Comparison of ENCODE assay signal across 8 cellular contexts in the genomic region with DNA sequence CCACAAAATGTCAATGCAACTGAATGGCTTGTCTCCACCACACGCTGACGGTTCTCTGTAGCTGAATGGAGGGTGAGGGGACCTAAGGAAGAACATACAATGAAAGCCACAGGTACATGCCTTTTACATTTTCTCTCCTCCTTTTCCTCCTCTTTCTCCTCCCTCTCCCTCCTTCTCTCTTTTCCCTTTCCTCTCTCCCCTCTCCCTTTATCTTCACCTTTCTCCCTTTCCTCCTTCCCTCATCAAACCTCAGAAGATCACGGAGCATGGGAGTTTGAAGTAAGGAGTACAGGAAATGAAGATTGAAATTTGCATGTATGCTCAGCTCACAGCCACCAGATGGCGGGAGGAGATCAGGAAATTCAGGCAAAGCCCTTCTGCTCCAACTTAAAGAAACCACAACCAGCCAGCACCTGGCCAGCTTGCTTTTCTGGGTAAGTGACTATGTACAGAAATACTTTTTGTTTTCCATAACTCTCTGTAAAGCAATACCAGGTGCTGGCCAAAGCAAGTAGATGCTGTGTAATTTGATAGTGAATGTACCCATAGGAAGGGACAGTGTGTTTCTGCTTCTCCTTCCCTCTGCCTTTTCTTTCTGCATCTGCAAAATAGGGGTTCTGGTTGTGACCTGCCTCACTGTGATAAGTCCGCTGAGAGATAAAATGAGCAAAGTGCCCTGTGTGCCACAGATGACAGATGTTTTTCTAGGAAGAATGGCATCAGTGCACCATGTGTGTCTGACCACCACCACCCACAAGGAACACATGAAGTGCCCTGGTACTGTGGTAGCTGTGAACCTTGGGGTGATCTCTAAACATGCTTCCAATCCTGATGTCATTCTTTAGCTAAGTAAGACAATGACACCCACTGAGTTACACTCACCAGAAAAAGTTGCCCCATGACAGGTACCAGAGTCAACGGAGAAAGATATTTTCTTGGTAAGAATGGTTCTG. TPM values are rescaled to one million over a fixed set of nuclear protein-coding genes. Genes with fewer than 3 reads are reported as not detected.
A peak's percentile ranks its signal among the peaks of the same experiment; 100 is the strongest.
DNase-seq lines count a peak whose midpoint lies in the region; ATAC-seq, FAIRE-seq and TF ChIP-seq lines count a peak whose summit lies in the region.

No MANE protein-coding gene starts in this region.

- peaks cover 15% of the 10 kb centered on the region for H3K4me1 ChIP-seq in HepG2 (ENCODE audit: insufficient read depth, low read length)

- 0 out of 2 replicates have a peak, but pooled peaks cover 4% of the 10 kb centered on the region for H3K9me3 ChIP-seq in HepG2 (ENCODE audit: low read length)

- ATAC-seq in HG02642 (IDR thresholded peaks at IDR 0.05; ENCODE audit: poor library complexity, unreplicated experiment) = peak; percentile 77
- ATAC-seq in HepG2 = peak; percentile 84

- TF ChIP-seq RAD21 in HepG2 (CRISPR knock-in tag; IDR thresholded peaks at IDR 0.05) = peak; percentile 86

- H3K4me2 ChIP-seq in HepG2 (ENCODE audit: low read depth, low read length) = peak overlapping the region; percentile 33; the same call in 1 of the 2 replicates

- DNase-seq in Daoy (ENCODE audit: low read depth) (peak; percentile 74), NCI-H226 (peak; percentile 39), cerebellum (ENCODE audit: low spot score) (peak; percentile 78), HepG2 (ENCODE audit: low spot score) (peak; percentile 51), HPDE6-E6E7 (ENCODE audit: extremely low spot score) (no peak)
- DNase-seq in activated CD4-positive, CD25-positive, alpha-beta regulatory T cell (lab: John Stamatoyannopoulos, UW) = peak; percentile 37 to 49 (median 38)
- DNase-seq in stimulated activated CD4-positive, alpha-beta T cell treated with anti-CD3 and anti-CD28 coated beads, TNF-alpha, amount 100 ng/mL, for 4 hours (ENCODE audit: low read depth in 3 of 3) = peak; percentile 23 to 49 (median 43)

- H3K36me3 ChIP-seq in HepG2 (replicated peaks in 1 of 2; ENCODE audit: control insufficient read depth in 1 of 2, insufficient read depth in 2 of 2, low read length in 2 of 2) = no peaks in the 10 kb centered on the region

- no peaks in the 10 kb centered on the region for H4K20me1 ChIP-seq in HepG2 (ENCODE audit: insufficient read depth, low read length)

- TF ChIP-seq CTCF in HepG2 (CRISPR knock-in tag; IDR thresholded peaks at IDR 0.05) = peak; percentile 92

- no peak overlapping the region for H3K4me3 ChIP-seq in HepG2 (replicated peaks in 1 of 3; ENCODE audit: insufficient read depth in 1 of 3, low read depth in 2 of 3, low read length in 3 of 3)

- no peak overlapping the region for H3K27ac ChIP-seq in HepG2 (ENCODE audit: extremely low read length, insufficient read depth, low read length)

- CTCF ChIA-PET in HepG2 (lab: Yijun Ruan, JAX; ENCODE audit: low intra/inter-chr PET ratio, low total read pairs) = interaction anchor here (0.9 to 3.6 kb wide), 7 partner anchors 240 to 531 kb away, joined by 4 to 60 read pairs (median 12); no protein-coding TSS in a partner anchor

- WGBS in HepG2 (ENCODE audit: low lambda C conversion rate) = 19% methylated on average over 6 of the region's 6 CpGs

- H3K27me3 ChIP-seq in HepG2 (ENCODE audit: control insufficient read depth in 1 of 2, insufficient read depth in 2 of 2, low read length in 2 of 2) = peaks cover 0 to 11% of the 10 kb centered on the region in 2 experiments; a peak in 1 of 5 replicates

- H3K9ac ChIP-seq in HepG2 (ENCODE audit: insufficient read depth, low read depth, low read length) = no peak overlapping the region

- no peak for TF ChIP-seq EP300 in HepG2 (IDR thresholded peaks at IDR 0.05; ENCODE audit: low read depth in 2 of 2, low read length in 2 of 2)
- no peak for TF ChIP-seq EP300 in HepG2 (CRISPR knock-in tag; IDR thresholded peaks at IDR 0.05; ENCODE audit: borderline replicate concordance)

- no TSS peak for BruUV-seq in HepG2 (replicated peaks; lab: Mats Ljungman, UMichigan)

- no peaks in the 10 kb centered on the region for H3K79me2 ChIP-seq in HepG2 (ENCODE audit: insufficient read depth, low read length)

- POLR2A ChIA-PET in HepG2 (lab: Yijun Ruan, JAX) = no interaction called here

- in situ Hi-C loops in HepG2 (cut with HindIII; ENCODE audit: extremely low pct_ligation_motif_present, low pct_unique_long_range_greater_than_20kb) = loop anchor here (5.0 kb wide), 2 partner anchors 295 to 525 kb away; no protein-coding TSS in a partner anchor

- intact Hi-C loops in HepG2 (cut with micrococcal nuclease; ENCODE audit: unreplicated experiment) = loop anchor here (1.0 kb wide), 4 partner anchors 240 to 531 kb away; no protein-coding TSS in a partner anchor

- H2AFZ ChIP-seq in HepG2 (ENCODE audit: low read length) = peak overlapping the region; percentile 45

- no peak for TF ChIP-seq POLR2A in HepG2 (IDR thresholded peaks at IDR 0.05; ENCODE audit: insufficient read depth in 1 of 2, low read depth in 2 of 2, low read length in 2 of 2)

- peak; percentile 92 for FAIRE-seq in HepG2 (lab: Jason Lieb, UNC)

TF ChIP-seq in HepG2, 621 proteins besides CTCF, POLR2A, EP300 and RAD21 (continues in another document):
- no peak for TF ChIP-seq NFE2L2 (IDR thresholded peaks at IDR 0.05; ENCODE audit: low read length)
- TF ChIP-seq SRF (IDR thresholded peaks at IDR 0.05; ENCODE audit: low read depth, low read length) = no peak
- TF ChIP-seq GLI4 (CRISPR knock-in tag; IDR thresholded peaks at IDR 0.05; ENCODE audit: borderline replicate concordance) = no peak
- no peak for TF ChIP-seq RORA (CRISPR knock-in tag; IDR thresholded peaks at IDR 0.05)
- TF ChIP-seq, protein P1, sequence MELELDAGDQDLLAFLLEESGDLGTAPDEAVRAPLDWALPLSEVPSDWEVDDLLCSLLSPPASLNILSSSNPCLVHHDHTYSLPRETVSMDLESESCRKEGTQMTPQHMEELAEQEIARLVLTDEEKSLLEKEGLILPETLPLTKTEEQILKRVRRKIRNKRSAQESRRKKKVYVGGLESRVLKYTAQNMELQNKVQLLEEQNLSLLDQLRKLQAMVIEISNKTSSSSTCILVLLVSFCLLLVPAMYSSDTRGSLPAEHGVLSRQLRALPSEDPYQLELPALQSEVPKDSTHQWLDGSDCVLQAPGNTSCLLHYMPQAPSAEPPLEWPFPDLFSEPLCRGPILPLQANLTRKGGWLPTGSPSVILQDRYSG (CRISPR knock-in tag; IDR thresholded peaks at IDR 0.05) = no peak
- no peak for TF ChIP-seq ZNF563 (CRISPR knock-in tag; IDR thresholded peaks at IDR 0.05)
- TF ChIP-seq, protein P2, sequence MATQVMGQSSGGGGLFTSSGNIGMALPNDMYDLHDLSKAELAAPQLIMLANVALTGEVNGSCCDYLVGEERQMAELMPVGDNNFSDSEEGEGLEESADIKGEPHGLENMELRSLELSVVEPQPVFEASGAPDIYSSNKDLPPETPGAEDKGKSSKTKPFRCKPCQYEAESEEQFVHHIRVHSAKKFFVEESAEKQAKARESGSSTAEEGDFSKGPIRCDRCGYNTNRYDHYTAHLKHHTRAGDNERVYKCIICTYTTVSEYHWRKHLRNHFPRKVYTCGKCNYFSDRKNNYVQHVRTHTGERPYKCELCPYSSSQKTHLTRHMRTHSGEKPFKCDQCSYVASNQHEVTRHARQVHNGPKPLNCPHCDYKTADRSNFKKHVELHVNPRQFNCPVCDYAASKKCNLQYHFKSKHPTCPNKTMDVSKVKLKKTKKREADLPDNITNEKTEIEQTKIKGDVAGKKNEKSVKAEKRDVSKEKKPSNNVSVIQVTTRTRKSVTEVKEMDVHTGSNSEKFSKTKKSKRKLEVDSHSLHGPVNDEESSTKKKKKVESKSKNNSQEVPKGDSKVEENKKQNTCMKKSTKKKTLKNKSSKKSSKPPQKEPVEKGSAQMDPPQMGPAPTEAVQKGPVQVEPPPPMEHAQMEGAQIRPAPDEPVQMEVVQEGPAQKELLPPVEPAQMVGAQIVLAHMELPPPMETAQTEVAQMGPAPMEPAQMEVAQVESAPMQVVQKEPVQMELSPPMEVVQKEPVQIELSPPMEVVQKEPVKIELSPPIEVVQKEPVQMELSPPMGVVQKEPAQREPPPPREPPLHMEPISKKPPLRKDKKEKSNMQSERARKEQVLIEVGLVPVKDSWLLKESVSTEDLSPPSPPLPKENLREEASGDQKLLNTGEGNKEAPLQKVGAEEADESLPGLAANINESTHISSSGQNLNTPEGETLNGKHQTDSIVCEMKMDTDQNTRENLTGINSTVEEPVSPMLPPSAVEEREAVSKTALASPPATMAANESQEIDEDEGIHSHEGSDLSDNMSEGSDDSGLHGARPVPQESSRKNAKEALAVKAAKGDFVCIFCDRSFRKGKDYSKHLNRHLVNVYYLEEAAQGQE (IDR thresholded peaks at IDR 0.05; ENCODE audit: borderline replicate concordance in 1 of 2, low read depth in 1 of 2, low read length in 2 of 2) = no peak
- TF ChIP-seq SMAD3 (CRISPR knock-in tag; IDR thresholded peaks at IDR 0.05) = 0 out of 2 replicates have a peak, but pooled peaks have one; percentile 32

RNA-seq across cellular contexts. Expression of a gene that starts 18.6 kb away (rescaled TPM):
- total RNA-seq in Daoy (2014; rRNA removed; shearing (Covaris generic)) = 14.4 and 14.6 TPM in 2 replicates
- total RNA-seq in cerebellum (51.9 TPM), HepG2 (2016; rRNA removed; fragmentation: Illumina TruSeq; extraction: Trizol) (16.0 and 16.9 TPM in 2 replicates)
- 32.6 and 35.1 TPM in 2 replicates for total RNA-seq in HepG2 (2016; cell fraction: cytosol; rRNA removed; fragmentation: Illumina TruSeq; extraction: Trizol; ENCODE audit: low read depth)
- 15.7 and 15.9 TPM in 2 replicates for total RNA-seq in HepG2 (2016; cell fraction: insoluble cytoplasmic fraction; rRNA removed; fragmentation: Illumina TruSeq; extraction: Trizol)
- 26.2 and 29.7 TPM in 2 replicates for total RNA-seq in HepG2 (2016; cell fraction: membrane; rRNA removed; fragmentation: Illumina TruSeq; extraction: Trizol)
- total RNA-seq in HepG2 (2016; cell fraction: nucleus; rRNA removed; fragmentation: Illumina TruSeq; extraction: Trizol) = 14.0 and 14.8 TPM in 2 replicates
- 21.3 and 22.5 TPM in 2 replicates for polyA plus RNA-seq in HepG2 (2011; rRNA removed)
- polyA plus RNA-seq in HepG2 (2011; cell fraction: cytosol; rRNA removed) = 14.1 and 14.6 TPM in 2 replicates
- 17.2 and 17.5 TPM in 2 replicates for polyA plus RNA-seq in HepG2 (2011; cell fraction: nucleus; rRNA removed)
- 16.0 and 18.2 TPM in 2 replicates for polyA plus RNA-seq in HepG2 (2012)
- polyA plus RNA-seq in HepG2 (2016; cell fraction: cytosol; fragmentation: Illumina TruSeq; extraction: Trizol; ENCODE audit: low read depth) = 0.35 and 0.42 TPM in 2 replicates
- 11.8 and 12.6 TPM in 2 replicates for polyA plus RNA-seq in HepG2 (2016; cell fraction: insoluble cytoplasmic fraction; fragmentation: Illumina TruSeq; extraction: Trizol; ENCODE audit: low read depth)
- polyA plus RNA-seq in HepG2 (2016; cell fraction: membrane; fragmentation: Illumina TruSeq; extraction: Trizol; ENCODE audit: low read depth) = 1.3 and 1.4 TPM in 2 replicates
- polyA plus RNA-seq in HepG2 (2016; cell fraction: nucleus; fragmentation: Illumina TruSeq; extraction: Trizol; ENCODE audit: insufficient read depth, low read depth) = 10.9 and 12.0 TPM in 2 replicates
- polyA minus RNA-seq in HepG2 (2011; rRNA and poly(A)+ RNA removed; ENCODE audit: low replicate concordance) = 76.4 and 181 TPM in 2 replicates
- 34.7 and 39.1 TPM in 2 replicates for polyA minus RNA-seq in HepG2 (2011; cell fraction: cytosol; rRNA and poly(A)+ RNA removed)
- polyA minus RNA-seq in HepG2 (2011; cell fraction: nucleus; rRNA and poly(A)+ RNA removed) = 43.9 and 53.5 TPM in 2 replicates
